ENCODE assay signal across 1 cellular context in the genomic region with DNA sequence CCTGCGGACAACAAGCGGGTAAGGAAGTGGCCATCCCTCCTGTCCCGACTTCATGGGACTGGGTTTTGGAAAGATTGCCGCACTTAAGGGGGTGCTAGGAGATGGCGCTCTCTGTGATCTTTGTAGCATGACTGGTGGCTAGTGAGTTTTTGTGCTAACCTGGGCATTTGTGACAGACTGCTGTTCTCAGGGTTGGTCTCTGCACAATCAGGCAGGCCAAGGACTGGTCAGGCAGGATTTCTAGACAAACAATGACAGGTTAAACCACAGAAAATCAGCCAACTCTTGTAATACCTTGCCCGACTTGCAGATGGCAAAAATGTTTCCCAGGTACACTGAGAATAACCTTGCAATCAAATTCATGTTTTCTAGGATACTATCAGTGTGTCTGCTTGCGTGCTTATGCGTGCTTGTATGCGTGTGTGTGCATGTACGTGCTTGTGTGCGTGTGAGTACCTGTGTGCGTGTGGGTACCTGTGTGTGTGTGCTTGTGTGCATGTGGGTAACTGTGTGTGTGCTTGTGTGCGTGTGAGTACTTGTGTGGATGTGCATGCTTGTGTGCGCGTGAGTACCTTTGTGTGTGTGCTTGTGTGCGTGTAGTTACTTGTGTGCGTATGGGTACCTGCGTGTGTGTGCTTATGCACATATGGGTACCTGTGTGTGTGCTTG.
A peak's percentile ranks its signal among the peaks of the same experiment; 100 is the strongest.
TF ChIP-seq lines count a peak whose summit lies in the region.

No MANE protein-coding gene starts in this region.

TF ChIP-seq in GM12878, 131 proteins besides CTCF, POLR2A, EP300 and RAD21:
- TF ChIP-seq IRF3 (IDR thresholded peaks at IDR 0.05) (no peak), ZNF207 (IDR thresholded peaks at IDR 0.05; ENCODE audit: borderline replicate concordance) (no peak), ZNF622 (IDR thresholded peaks at IDR 0.05) (no peak), MYC (IDR thresholded peaks at IDR 0.05; ENCODE audit: insufficient read depth, insufficient read length, insufficient replicate concordance, low read length, severe bottlenecking) (no peak), HDGF (IDR thresholded peaks at IDR 0.05) (0 out of 2 replicates have a peak, but pooled peaks have one; percentile 48), NR2C2 (IDR thresholded peaks at IDR 0.05; ENCODE audit: borderline replicate concordance, control insufficient read depth, insufficient read length, low read depth) (peak; percentile 49), RCOR1 (conservative IDR thresholded peaks at IDR 0.05; ENCODE audit: low read depth, low read length) (no peak), HDAC6 (IDR thresholded peaks at IDR 0.05; ENCODE audit: unreplicated experiment) (no peak)
- TF ChIP-seq, protein P1, sequence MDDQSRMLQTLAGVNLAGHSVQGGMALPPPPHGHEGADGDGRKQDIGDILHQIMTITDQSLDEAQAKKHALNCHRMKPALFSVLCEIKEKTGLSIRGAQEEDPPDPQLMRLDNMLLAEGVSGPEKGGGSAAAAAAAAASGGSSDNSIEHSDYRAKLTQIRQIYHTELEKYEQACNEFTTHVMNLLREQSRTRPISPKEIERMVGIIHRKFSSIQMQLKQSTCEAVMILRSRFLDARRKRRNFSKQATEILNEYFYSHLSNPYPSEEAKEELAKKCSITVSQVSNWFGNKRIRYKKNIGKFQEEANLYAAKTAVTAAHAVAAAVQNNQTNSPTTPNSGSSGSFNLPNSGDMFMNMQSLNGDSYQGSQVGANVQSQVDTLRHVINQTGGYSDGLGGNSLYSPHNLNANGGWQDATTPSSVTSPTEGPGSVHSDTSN (IDR thresholded peaks at IDR 0.05; ENCODE audit: insufficient replicate concordance, low read depth, low read length), result peak; percentile 20
- TF ChIP-seq, protein P2, sequence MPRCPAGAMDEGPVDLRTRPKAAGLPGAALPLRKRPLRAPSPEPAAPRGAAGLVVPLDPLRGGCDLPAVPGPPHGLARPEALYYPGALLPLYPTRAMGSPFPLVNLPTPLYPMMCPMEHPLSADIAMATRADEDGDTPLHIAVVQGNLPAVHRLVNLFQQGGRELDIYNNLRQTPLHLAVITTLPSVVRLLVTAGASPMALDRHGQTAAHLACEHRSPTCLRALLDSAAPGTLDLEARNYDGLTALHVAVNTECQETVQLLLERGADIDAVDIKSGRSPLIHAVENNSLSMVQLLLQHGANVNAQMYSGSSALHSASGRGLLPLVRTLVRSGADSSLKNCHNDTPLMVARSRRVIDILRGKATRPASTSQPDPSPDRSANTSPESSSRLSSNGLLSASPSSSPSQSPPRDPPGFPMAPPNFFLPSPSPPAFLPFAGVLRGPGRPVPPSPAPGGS (IDR thresholded peaks at IDR 0.05; ENCODE audit: borderline replicate concordance, insufficient read depth, low read depth, low read length, poor library complexity, severe bottlenecking), result peak; percentile 94
- TF ChIP-seq, protein P3, sequence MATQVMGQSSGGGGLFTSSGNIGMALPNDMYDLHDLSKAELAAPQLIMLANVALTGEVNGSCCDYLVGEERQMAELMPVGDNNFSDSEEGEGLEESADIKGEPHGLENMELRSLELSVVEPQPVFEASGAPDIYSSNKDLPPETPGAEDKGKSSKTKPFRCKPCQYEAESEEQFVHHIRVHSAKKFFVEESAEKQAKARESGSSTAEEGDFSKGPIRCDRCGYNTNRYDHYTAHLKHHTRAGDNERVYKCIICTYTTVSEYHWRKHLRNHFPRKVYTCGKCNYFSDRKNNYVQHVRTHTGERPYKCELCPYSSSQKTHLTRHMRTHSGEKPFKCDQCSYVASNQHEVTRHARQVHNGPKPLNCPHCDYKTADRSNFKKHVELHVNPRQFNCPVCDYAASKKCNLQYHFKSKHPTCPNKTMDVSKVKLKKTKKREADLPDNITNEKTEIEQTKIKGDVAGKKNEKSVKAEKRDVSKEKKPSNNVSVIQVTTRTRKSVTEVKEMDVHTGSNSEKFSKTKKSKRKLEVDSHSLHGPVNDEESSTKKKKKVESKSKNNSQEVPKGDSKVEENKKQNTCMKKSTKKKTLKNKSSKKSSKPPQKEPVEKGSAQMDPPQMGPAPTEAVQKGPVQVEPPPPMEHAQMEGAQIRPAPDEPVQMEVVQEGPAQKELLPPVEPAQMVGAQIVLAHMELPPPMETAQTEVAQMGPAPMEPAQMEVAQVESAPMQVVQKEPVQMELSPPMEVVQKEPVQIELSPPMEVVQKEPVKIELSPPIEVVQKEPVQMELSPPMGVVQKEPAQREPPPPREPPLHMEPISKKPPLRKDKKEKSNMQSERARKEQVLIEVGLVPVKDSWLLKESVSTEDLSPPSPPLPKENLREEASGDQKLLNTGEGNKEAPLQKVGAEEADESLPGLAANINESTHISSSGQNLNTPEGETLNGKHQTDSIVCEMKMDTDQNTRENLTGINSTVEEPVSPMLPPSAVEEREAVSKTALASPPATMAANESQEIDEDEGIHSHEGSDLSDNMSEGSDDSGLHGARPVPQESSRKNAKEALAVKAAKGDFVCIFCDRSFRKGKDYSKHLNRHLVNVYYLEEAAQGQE (IDR thresholded peaks at IDR 0.05; ENCODE audit: low read depth, low read length), result no peak
